ENCODE assay signal across 8 cellular contexts in the genomic region with DNA sequence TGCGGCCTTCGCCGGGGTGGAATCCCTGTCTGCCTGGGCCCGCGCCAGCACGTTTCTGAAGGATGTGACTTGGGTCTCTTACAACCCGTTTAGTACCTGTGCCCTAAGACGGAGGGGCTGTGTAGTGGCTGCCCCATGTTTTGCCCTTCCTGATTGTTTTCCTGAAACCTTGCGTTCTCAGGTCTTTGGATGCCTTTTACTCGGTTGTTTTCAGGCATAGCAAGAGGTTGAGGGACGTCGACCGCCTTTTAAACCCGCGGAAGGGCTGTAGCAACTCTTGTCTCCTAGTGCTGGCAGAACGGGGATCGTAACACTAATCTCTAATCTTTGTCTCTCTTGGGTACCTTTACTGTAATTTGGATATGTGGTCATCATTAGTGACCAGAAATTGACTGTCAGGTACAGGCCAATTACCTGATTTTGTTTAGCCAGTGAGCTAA. TPM values are rescaled to one million over a fixed set of nuclear protein-coding genes. Genes with fewer than 3 reads are reported as not detected.
A peak's percentile ranks its signal among the peaks of the same experiment; 100 is the strongest.
DNase-seq lines count a peak whose midpoint lies in the region; ATAC-seq, FAIRE-seq and TF ChIP-seq lines count a peak whose summit lies in the region.

No MANE protein-coding gene starts in this region.

- DNase-seq in GM12864 (ENCODE audit: low read depth) (no peak), neuronal stem cell (ENCODE audit: low spot score) (no peak), urothelium cell line (ENCODE audit: low spot score) (no peak)
- DNase-seq in effector CD4-positive, alpha-beta T cell = peak; percentile 6
- no peak for DNase-seq in activated CD4-positive, CD25-positive, alpha-beta regulatory T cell (lab: John Stamatoyannopoulos, UW)

- no CpG with 5 or more reads among the region's 17 CpGs for WGBS in neuronal stem cell (ENCODE audit: extremely low coverage in 2 of 2, insufficient read length in 2 of 2, insufficient replicate concordance in 1 of 2), 2 donors

- peak overlapping the region; percentile 100 for H3K14ac ChIP-seq in neuronal stem cell (ENCODE audit: low read length)

- H3K27me3 ChIP-seq in OCI-LY1 (ENCODE audit: insufficient read depth, low read length) (no peaks in the 10 kb centered on the region), neuronal stem cell (ENCODE audit: control insufficient read depth in 3 of 3, insufficient read depth in 3 of 3, low read depth in 1 of 3, low read length in 3 of 3) (peaks cover 0 to 5% (median 0%) of the 10 kb centered on the region in 3 experiments)

- peak overlapping the region; percentile 75 for H3K27ac ChIP-seq in OCI-LY1 (ENCODE audit: low read depth, low read length, poor library complexity, severe bottlenecking)
- H3K27ac ChIP-seq in neuronal stem cell (replicated peaks; ENCODE audit: low read length) = peak overlapping the region; percentile 76

- FAIRE-seq in urothelium cell line (lab: Jason Lieb, UNC) = no peak

- peak overlapping the region; percentile 95 for H4K8ac ChIP-seq in neuronal stem cell (ENCODE audit: low read depth, low read length)

- H3K18ac ChIP-seq in neuronal stem cell (ENCODE audit: low read length) = peak overlapping the region; percentile 99

- H3K9me2 ChIP-seq in OCI-LY1 (ENCODE audit: low read depth, low read length) = no peaks in the 10 kb centered on the region

- peak overlapping the region; percentile 95 for H4K91ac ChIP-seq in neuronal stem cell (ENCODE audit: low read depth, low read length, poor library complexity)

- peak overlapping the region; percentile 99 for H3K23ac ChIP-seq in neuronal stem cell (ENCODE audit: low read depth, low read length, poor library complexity)

- peak overlapping the region; percentile 85 for H3K4ac ChIP-seq in neuronal stem cell (ENCODE audit: low read length)

- peak overlapping the region; percentile 64 for H2BK120ac ChIP-seq in neuronal stem cell (ENCODE audit: low read depth, low read length)

- H4K20me1 ChIP-seq in OCI-LY1 (ENCODE audit: insufficient read depth, low read length) = no peaks in the 10 kb centered on the region

- H2AK5ac ChIP-seq in neuronal stem cell (ENCODE audit: low read depth, low read length) = peak overlapping the region; percentile 25

- H3F3A ChIP-seq in OCI-LY1 (ENCODE audit: insufficient read depth, low read length) = no peaks in the 10 kb centered on the region

- H3K9ac ChIP-seq in OCI-LY1 (ENCODE audit: low read length) (peak overlapping the region; percentile 86), neuronal stem cell (ENCODE audit: low read depth, low read length, poor library complexity) (peak overlapping the region; percentile 95)

- no peak for TF ChIP-seq CTCF in GM12864 (IDR thresholded peaks at IDR 0.05; ENCODE audit: low read depth, low read length, missing control alignments)
- TF ChIP-seq CTCF in OCI-LY1 (IDR thresholded peaks at IDR 0.05; ENCODE audit: low read length) = no peak

- peaks cover 1% of the 10 kb centered on the region for H3K79me1 ChIP-seq in neuronal stem cell (ENCODE audit: low read depth, low read length)

- H3K9me3 ChIP-seq in OCI-LY1 (ENCODE audit: low read length) (no peaks in the 10 kb centered on the region; the same call in 1 of the 2 replicates), neuronal stem cell (replicated peaks in 1 of 2; ENCODE audit: control insufficient read depth in 2 of 2, insufficient read depth in 1 of 2, low read depth in 1 of 2, low read length in 2 of 2) (peaks cover 0 to 5% of the 10 kb centered on the region in 2 donors)

- H3K4me2 ChIP-seq in OCI-LY1 (ENCODE audit: low read length) = peak overlapping the region; percentile 96
- H3K4me2 ChIP-seq in neuronal stem cell (ENCODE audit: insufficient read depth, low read length, poor library complexity, severe bottlenecking) = peak overlapping the region; percentile 96

- H2BK12ac ChIP-seq in neuronal stem cell (ENCODE audit: low read length) = peak overlapping the region; percentile 58

- H2AFZ ChIP-seq in OCI-LY1 (ENCODE audit: low read length) (0 out of 2 replicates have a peak overlapping the region, but pooled peaks have one; percentile 4), neuronal stem cell (ENCODE audit: low read length) (peak overlapping the region; percentile 97)

- peak overlapping the region; percentile 85 for H3K4me3 ChIP-seq in GM12864 (ENCODE audit: low read depth, low read length)
- peak overlapping the region; percentile 84 for H3K4me3 ChIP-seq in OCI-LY1 (ENCODE audit: low read depth, low read length, poor library complexity, severe bottlenecking)
- peak overlapping the region; percentile 60 to 88 for H3K4me3 ChIP-seq in neuronal stem cell (ENCODE audit: low read length in 2 of 2)

- H3K4me1 ChIP-seq in OCI-LY1 (ENCODE audit: insufficient read depth, low read length, severe bottlenecking) = peaks cover 43% of the 10 kb centered on the region
- peaks cover 3 to 8% of the 10 kb centered on the region in 2 donors for H3K4me1 ChIP-seq in neuronal stem cell (ENCODE audit: control insufficient read depth in 2 of 2, insufficient read depth in 1 of 2, low read depth in 1 of 2, low read length in 2 of 2)

- H3K36me3 ChIP-seq in OCI-LY1 (ENCODE audit: insufficient read depth, low read length) (peaks cover 16% of the 10 kb centered on the region), neuronal stem cell (replicated peaks in 1 of 2; ENCODE audit: control insufficient read depth in 2 of 2, insufficient read depth in 2 of 2, low read length in 2 of 2) (peaks cover 0 to 11% of the 10 kb centered on the region in 2 donors)

- no peak for ATAC-seq in HG02623 (IDR thresholded peaks at IDR 0.05; ENCODE audit: unreplicated experiment)
- no peak for ATAC-seq in HG03159 (IDR thresholded peaks at IDR 0.05; ENCODE audit: unreplicated experiment)

- peak overlapping the region; percentile 46 for H2BK5ac ChIP-seq in neuronal stem cell (ENCODE audit: low read length)

- peaks cover 18% of the 10 kb centered on the region for H3K79me2 ChIP-seq in OCI-LY1 (ENCODE audit: insufficient read depth, low read length)

- peak overlapping the region; percentile 99 for H2BK15ac ChIP-seq in neuronal stem cell (ENCODE audit: low read length)

RNA-seq across cellular contexts. Expression of a gene that starts 0.7 kb away (rescaled TPM):
- polyA plus RNA-seq in neuronal stem cell (2013, experiment 1 of 2) = 5.5 TPM
- polyA plus RNA-seq in neuronal stem cell (2013, experiment 2 of 2) = 5.6 TPM

RNA-seq across cellular contexts. Expression of a gene that starts 39.2 kb away (rescaled TPM):
- 16.6 TPM for polyA plus RNA-seq in neuronal stem cell (2013, experiment 1 of 2)
- 16.0 TPM for polyA plus RNA-seq in neuronal stem cell (2013, experiment 2 of 2)
